11 cellular contexts compared by ENCODE assay signal in the genomic region with DNA sequence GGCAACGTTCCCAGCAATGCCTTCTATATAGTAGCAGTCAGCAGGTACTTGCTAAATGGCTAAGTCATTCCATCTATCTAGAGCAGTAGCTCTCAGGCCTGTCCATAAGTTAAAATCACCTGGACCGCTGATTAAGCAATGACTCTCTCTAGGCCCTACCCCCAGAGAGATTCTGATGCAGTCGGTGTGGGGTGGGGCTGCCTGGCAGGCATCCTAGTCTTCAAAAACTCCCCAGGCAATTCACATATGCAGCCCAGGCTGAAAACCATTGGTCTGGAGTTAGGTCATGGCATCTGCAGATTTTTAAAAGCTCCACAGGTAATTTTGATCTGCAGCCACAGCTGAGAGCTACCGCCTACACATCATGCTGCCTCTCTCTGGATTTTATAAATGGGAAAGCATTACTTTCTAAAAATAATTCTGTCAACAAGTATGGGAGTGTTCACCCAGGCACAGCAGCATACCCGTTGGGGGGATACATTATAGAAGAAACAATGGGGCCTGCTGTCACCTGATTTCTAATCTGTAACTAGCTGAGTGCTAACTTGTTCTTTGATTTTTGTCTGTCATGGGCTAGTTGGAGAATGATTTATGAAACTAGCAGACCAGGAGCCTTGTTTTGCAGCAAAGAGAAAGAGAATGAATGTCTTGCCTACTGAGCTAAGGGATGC. TPM values are rescaled to one million over a fixed set of nuclear protein-coding genes. Genes with fewer than 3 reads are reported as not detected.
DNase-seq lines count a peak whose midpoint lies in the region; ATAC-seq and TF ChIP-seq lines count a peak whose summit lies in the region.
"Had no signal": no experiment of that assay in that cellular context is flagged by ENCODE, and none has a peak within 500 bp of the region (broad histone marks: within the 10 kb centered on the region; RNA-seq: fewer than 3 reads in every experiment).

No MANE protein-coding gene starts in this region.

- H3K4me3 ChIP-seq in body of pancreas (no peak overlapping the region), upper lobe of right lung (no peak overlapping the region)
- H3K4me3 ChIP-seq: PC-9 had no signal

- H3K27me3 ChIP-seq in body of pancreas (no peaks in the 10 kb centered on the region), upper lobe of right lung (no peaks in the 10 kb centered on the region)

- TF ChIP-seq CTCF in body of pancreas (IDR thresholded peaks at IDR 0.05) (no peak), upper lobe of right lung (IDR thresholded peaks at IDR 0.05) (no peak)

- WGBS in body of pancreas, 2 donors = 50 to 56% methylated on average over 4 to 5 of the region's 5 CpGs

- H3K27ac ChIP-seq in body of pancreas = peak overlapping the region in 1 of 4 donors; percentile 26
- H3K27ac ChIP-seq in upper lobe of right lung = no peak overlapping the region
- H3K27ac ChIP-seq: PC-9 had no signal

- no peak for TF ChIP-seq POLR2A in body of pancreas (IDR thresholded peaks at IDR 0.05)

- H3K4me1 ChIP-seq in body of pancreas = no peaks in the 10 kb centered on the region
- H3K4me1 ChIP-seq in upper lobe of right lung = peaks cover 4% of the 10 kb centered on the region

- ATAC-seq in Right ventricle myocardium inferior (peak; percentile 29), body of pancreas (peak; percentile 27), upper lobe of right lung (peak; percentile 49), HG03457 (IDR thresholded peaks at IDR 0.05; ENCODE audit: unreplicated experiment) (no peak)
- ATAC-seq: HCT116 had no signal

- H3K9me3 ChIP-seq in body of pancreas = no peaks in the 10 kb centered on the region
- H3K9me3 ChIP-seq in upper lobe of right lung = no peaks in the 10 kb centered on the region

- intact Hi-C loops in Right ventricle myocardium inferior (cut with DNase I) (no loop called here), cardiac septum (cut with DNase I) (no loop called here), body of pancreas (cut with DNase I) (no loop called here), upper lobe of right lung (cut with DNase I) (no loop called here)

- H3K36me3 ChIP-seq in body of pancreas (replicated peaks in 1 of 2; ENCODE audit: insufficient read depth in 1 of 2, low read depth in 2 of 2) (no peaks in the 10 kb centered on the region), upper lobe of right lung (no peaks in the 10 kb centered on the region)

- DNase-seq in Right ventricle myocardium inferior (ENCODE audit: missing footprints) = no peak
- DNase-seq in cardiac septum (ENCODE audit: low spot score) = no peak
- DNase-seq in body of pancreas = peak in 1 of 4 donors; percentile 13
- DNase-seq in iPS-NIHi7 (ENCODE audit: extremely low spot score) = peak; percentile 24
- no peak for DNase-seq in upper lobe of right lung
- no peak for DNase-seq in mucosa of gallbladder (ENCODE audit: low spot score)
- no peak for DNase-seq in NCI-H2081 treated with DMSO at 0.1 percent for 48 hours (lab: John Stamatoyannopoulos, UW)
- DNase-seq: central memory CD4-positive, alpha-beta T cell had no signal

RNA-seq across cellular contexts. Expression of gene ATXN1, which starts 44.1 kb away (rescaled TPM):
- total RNA-seq in Right ventricle myocardium inferior = 42.5 TPM
- total RNA-seq in cardiac septum = 40.2 TPM
- 10 to 100 TPM; 24.6 to 24.7 TPM for total RNA-seq in body of pancreas
- total RNA-seq in upper lobe of right lung = 71.2 TPM
- total RNA-seq in mucosa of gallbladder = 71.0 TPM
